Comparison of ENCODE assay signal across 1 cellular context in genomic region chr13:106416645-106417044, GRCh38.
TF ChIP-seq lines count a peak whose summit lies in the region.

No MANE protein-coding gene starts in this region.

TF ChIP-seq in IMR-90, 13 proteins besides CTCF, POLR2A, EP300 and RAD21:
- no peak for TF ChIP-seq RFX5 (IDR thresholded peaks at IDR 0.05; ENCODE audit: low read depth, low read length)
- no peak for TF ChIP-seq CHD1 (IDR thresholded peaks at IDR 0.05; ENCODE audit: low read depth, low read length)
- no peak for TF ChIP-seq MXI1 (IDR thresholded peaks at IDR 0.05; ENCODE audit: borderline replicate concordance, low read depth, low read length)
- TF ChIP-seq CEBPB (IDR thresholded peaks at IDR 0.05; ENCODE audit: low read depth, low read length), result no peak
- TF ChIP-seq MAZ (IDR thresholded peaks at IDR 0.05; ENCODE audit: borderline replicate concordance, low read depth, low read length), result no peak
- TF ChIP-seq FOS (IDR thresholded peaks at IDR 0.05; ENCODE audit: low read depth, low read length), result no peak
- TF ChIP-seq USF2 (IDR thresholded peaks at IDR 0.05; ENCODE audit: low read depth, low read length), result 0 out of 2 replicates have a peak, but pooled peaks have one; percentile 25
- no peak for TF ChIP-seq BHLHE40 (IDR thresholded peaks at IDR 0.05; ENCODE audit: low read depth, low read length)
- TF ChIP-seq RCOR1 (IDR thresholded peaks at IDR 0.05; ENCODE audit: insufficient replicate concordance, low read length), result no peak
